8 cellular contexts compared by ENCODE assay signal in the genomic region with DNA sequence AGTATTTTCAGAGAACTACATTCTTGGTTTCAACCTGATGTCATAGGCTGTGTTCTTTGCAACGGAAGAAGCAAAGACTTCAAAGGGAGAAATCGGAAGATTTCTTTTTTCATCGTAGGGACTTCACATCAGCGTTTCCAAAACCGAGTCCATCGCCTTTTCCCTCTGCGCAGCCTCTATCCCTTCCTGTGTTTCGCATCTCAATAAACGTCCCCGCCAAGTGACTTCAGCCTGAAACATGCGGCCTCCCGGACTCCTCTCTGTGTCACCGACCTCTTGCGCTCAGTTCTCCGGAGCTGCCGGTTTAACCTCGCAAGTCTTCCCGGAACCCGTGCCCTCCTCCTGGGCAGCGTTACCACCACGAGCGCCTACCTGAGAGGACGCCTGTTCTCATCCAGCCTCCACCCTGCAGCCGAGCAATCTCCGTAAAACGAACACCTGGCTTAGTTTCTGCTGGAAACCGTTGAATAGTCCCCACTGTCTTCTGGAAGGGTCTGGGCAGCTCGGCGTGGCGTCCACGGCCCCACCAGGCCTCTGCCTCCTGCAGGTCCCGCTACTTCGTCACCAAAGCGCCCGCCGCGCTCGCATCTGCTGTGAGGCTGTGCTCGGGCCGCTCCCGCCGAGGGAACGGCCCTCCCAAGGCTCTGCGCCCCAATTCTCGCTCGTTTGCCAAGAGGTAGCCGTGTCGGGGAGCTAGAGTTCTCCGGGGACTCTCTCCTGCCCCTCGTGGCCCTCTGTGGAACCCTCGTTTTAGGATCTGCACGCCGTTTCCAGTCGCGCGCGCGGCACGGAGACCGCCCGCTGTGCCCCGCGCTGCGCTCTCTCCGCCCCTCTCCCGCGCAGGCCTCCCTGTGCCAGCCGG. TPM values are rescaled to one million over a fixed set of nuclear protein-coding genes. Genes with fewer than 3 reads are reported as not detected.
DNase-seq lines count a peak whose midpoint lies in the region; ATAC-seq and TF ChIP-seq lines count a peak whose summit lies in the region.

Gene GLB1L3 (plus strand): TSS at position 846 of the 862 bp plus-strand sequence. CDS start 362 bp downstream, outside the sequence.

- peaks cover 23 to 57% (median 41%) of the 10 kb centered on the region in 4 donors for H3K4me1 Mint-ChIP-seq in CD4-positive, alpha-beta memory T cell
- H3K4me1 Mint-ChIP-seq in nephron progenitor cell = peaks cover 45% of the 10 kb centered on the region
- H3K4me1 Mint-ChIP-seq in stimulated activated naive CD8-positive, alpha-beta T cell treated with anti-CD3 and anti-CD28 coated beads, Interleukin-15, Interleukin-2, amounts not matched to agents 100 ng/mL and 50 ng/mL, for 24 hours (ENCODE audit: low read depth) = peaks cover 41% of the 10 kb centered on the region

- no peak for TF ChIP-seq POLR2A in esophagus squamous epithelium (IDR thresholded peaks at IDR 0.05)

- peaks cover 37% of the 10 kb centered on the region for H3K4me1 ChIP-seq in CD4-positive, alpha-beta memory T cell (ENCODE audit: insufficient read depth, low read length)
- peaks cover 14 to 23% (median 16%) of the 10 kb centered on the region in 3 donors for H3K4me1 ChIP-seq in esophagus squamous epithelium

- peak; percentile 77 to 85 (median 79) for DNase-seq in CD4-positive, alpha-beta memory T cell
- DNase-seq in NCI-H146 treated with DMSO at 0.1 percent for 48 hours (lab: John Stamatoyannopoulos, UW; ENCODE audit: unreplicated experiment) = peak; percentile 66
- DNase-seq in activated T-cell treated with anti-CD3 and anti-CD28 coated beads for 24 hours (ENCODE audit: low read depth) = peak; percentile 72
- DNase-seq in esophagus squamous epithelium (lab: John Stamatoyannopoulos, UW) = no peak
- peak; percentile 71 for DNase-seq in nephron progenitor cell
- DNase-seq in NK-92 (lab: John Stamatoyannopoulos, UW; ENCODE audit: unreplicated experiment) = no peak

- WGBS in esophagus squamous epithelium, 2 donors = 2 to 4% methylated on average over 15 to 29 of the region's 68 CpGs

- H3K36me3 Mint-ChIP-seq in CD4-positive, alpha-beta memory T cell = peaks cover 0 to 12% of the 10 kb centered on the region in 2 donors
- peaks cover 5% of the 10 kb centered on the region for H3K36me3 Mint-ChIP-seq in nephron progenitor cell (ENCODE audit: low read depth)
- H3K36me3 Mint-ChIP-seq in stimulated activated naive CD8-positive, alpha-beta T cell treated with anti-CD3 and anti-CD28 coated beads, Interleukin-15, Interleukin-2, amounts not matched to agents 100 ng/mL and 50 ng/mL, for 24 hours (ENCODE audit: low read depth) = peaks cover 7% of the 10 kb centered on the region

- H3K4me3 ChIP-seq in CD4-positive, alpha-beta memory T cell (ENCODE audit: low read length in 2 of 2) = peak within 1 kb of the TSS; percentile 85 to 87
- H3K4me3 ChIP-seq in esophagus squamous epithelium = peak within 1 kb of the TSS; percentile 18 to 64 (median 41)

- intact Hi-C loops in CD4-positive, alpha-beta memory T cell (cut with micrococcal nuclease) = loop anchor here (1.0 to 2.0 kb wide), 4 partner anchors 22 to 68 kb away; partner anchors contain the start of genes ACAD8, GLB1L2, THYN1 and VPS26B
- intact Hi-C loops in esophagus squamous epithelium (cut with DNase I) = no loop called here

- H3K36me3 ChIP-seq in CD4-positive, alpha-beta memory T cell (ENCODE audit: insufficient read depth, low read length) = no peaks in the 10 kb centered on the region
- no peaks in the 10 kb centered on the region for H3K36me3 ChIP-seq in esophagus squamous epithelium

- peak in 4 of 6 experiments; percentile 27 to 45 (median 31) for TF ChIP-seq CTCF in esophagus squamous epithelium (IDR thresholded peaks at IDR 0.05)
- peak; percentile 36 for TF ChIP-seq CTCF in nephron progenitor cell (IDR thresholded peaks at IDR 0.05)

- H3K27ac ChIP-seq in CD4-positive, alpha-beta memory T cell (ENCODE audit: low read depth, low read length) = peak within 1 kb of the TSS; percentile 61
- H3K27ac ChIP-seq in esophagus squamous epithelium = no peak within 1 kb of the TSS

- H3K27me3 ChIP-seq in CD4-positive, alpha-beta memory T cell (ENCODE audit: insufficient read depth, low read length) = no peaks in the 10 kb centered on the region
- H3K27me3 ChIP-seq in esophagus squamous epithelium = peaks cover 4 to 100% (median 19%) of the 10 kb centered on the region in 4 donors

- H3K27ac Mint-ChIP-seq in CD4-positive, alpha-beta memory T cell = peak within 1 kb of the TSS; percentile 82 to 95 (median 91)
- H3K27ac Mint-ChIP-seq in nephron progenitor cell = no peak within 1 kb of the TSS
- H3K27ac Mint-ChIP-seq in stimulated activated naive CD8-positive, alpha-beta T cell treated with anti-CD3 and anti-CD28 coated beads, Interleukin-15, Interleukin-2, amounts not matched to agents 100 ng/mL and 50 ng/mL, for 24 hours = peak within 1 kb of the TSS; percentile 92

- ATAC-seq in GM21526 (IDR thresholded peaks at IDR 0.05; ENCODE audit: low FRiP score, unreplicated experiment) = peak; percentile 87

- H3K9me3 Mint-ChIP-seq in CD4-positive, alpha-beta memory T cell = no peaks in the 10 kb centered on the region
- peaks cover 18% of the 10 kb centered on the region for H3K9me3 Mint-ChIP-seq in nephron progenitor cell
- H3K9me3 Mint-ChIP-seq in stimulated activated naive CD8-positive, alpha-beta T cell treated with anti-CD3 and anti-CD28 coated beads, Interleukin-15, Interleukin-2, amounts not matched to agents 100 ng/mL and 50 ng/mL, for 24 hours = no peaks in the 10 kb centered on the region

- H3K9me3 ChIP-seq in CD4-positive, alpha-beta memory T cell (ENCODE audit: control insufficient read depth in 1 of 2, low read length in 2 of 2) = no peaks in the 10 kb centered on the region
- peaks cover 0 to 4% (median 0%) of the 10 kb centered on the region in 3 donors for H3K9me3 ChIP-seq in esophagus squamous epithelium

- no peaks in the 10 kb centered on the region for H3K27me3 Mint-ChIP-seq in CD4-positive, alpha-beta memory T cell
- peaks cover 79% of the 10 kb centered on the region for H3K27me3 Mint-ChIP-seq in nephron progenitor cell (ENCODE audit: low read depth, poor library complexity)
- H3K27me3 Mint-ChIP-seq in stimulated activated naive CD8-positive, alpha-beta T cell treated with anti-CD3 and anti-CD28 coated beads, Interleukin-15, Interleukin-2, amounts not matched to agents 100 ng/mL and 50 ng/mL, for 24 hours = peaks cover 31% of the 10 kb centered on the region

- peak within 1 kb of the TSS; percentile 93 to 98 (median 96) for H3K4me3 Mint-ChIP-seq in CD4-positive, alpha-beta memory T cell
- H3K4me3 Mint-ChIP-seq in nephron progenitor cell = peak within 1 kb of the TSS; percentile 90
- peak within 1 kb of the TSS; percentile 90 for H3K4me3 Mint-ChIP-seq in stimulated activated naive CD8-positive, alpha-beta T cell treated with anti-CD3 and anti-CD28 coated beads, Interleukin-15, Interleukin-2, amounts not matched to agents 100 ng/mL and 50 ng/mL, for 24 hours

- POLR2A ChIA-PET in CD4-positive, alpha-beta memory T cell (lab: Charles Lee; ENCODE audit: partially characterized antibody) = interaction anchor here (0.8 to 6.5 kb wide), 12 partner anchors 10 to 242 kb away, joined by 3 to 62 read pairs (median 4); partner anchors contain the start of genes ACAD8, NCAPD3, THYN1 and VPS26B

- CTCF ChIA-PET in CD4-positive, alpha-beta memory T cell (lab: Charles Lee; ENCODE audit: partially characterized antibody) = interaction anchor here (0.7 to 10.5 kb wide), 17 partner anchors 13 to 348 kb away, joined by 3 to 119 read pairs (median 4); partner anchors contain the start of genes ACAD8, GLB1L2, NCAPD3 and THYN1

RNA-seq across cellular contexts. Expression of gene GLB1L3, which starts in this region (rescaled TPM):
- 1 to 10 TPM; 1.2 to 1.5 TPM for total RNA-seq in CD4-positive, alpha-beta memory T cell
- polyA plus RNA-seq in CD4-positive, alpha-beta memory T cell = 1 to 10 TPM; 2.8 to 4.9 TPM
- total RNA-seq in esophagus squamous epithelium = under 1 TPM in 1 of 4 donors, not detected in 3; under 0.01 TPM

Comparison
In these comparisons a context has a peak if more than half of its experiments do, and no peak if none do; other contexts are left out.
1. DNase-seq: peak in CD4-positive, alpha-beta memory T cell (5 of 5), NCI-H146 treated with DMSO at 0.1 percent for 48 hours (single experiment), activated T-cell treated with anti-CD3 and anti-CD28 coated beads for 24 hours (single experiment) and nephron progenitor cell (single experiment); none in esophagus squamous epithelium (single experiment) and NK-92 (single experiment).
2. Peak in every context shown above with its lines, with median percentiles within 50 percentile points of each other: H3K4me3 Mint-ChIP-seq.